Comparison of ENCODE assay signal across 27 cellular contexts in genomic region chr5:158886957-158887356, GRCh38.
DNase-seq lines count a peak whose midpoint lies in the region; ATAC-seq and TF ChIP-seq lines count a peak whose summit lies in the region.
"Had no signal": no experiment of that assay in that cellular context is flagged by ENCODE, and none has a peak within 500 bp of the region (broad histone marks: within the 10 kb centered on the region; RNA-seq: fewer than 3 reads in every experiment).

No MANE protein-coding gene starts in this region.

- H3K9ac ChIP-seq in OCI-LY3 (ENCODE audit: low read length), result no peak overlapping the region

- H3K9me3 ChIP-seq in OCI-LY3 (ENCODE audit: insufficient read depth, low read length) (no peaks in the 10 kb centered on the region), thyroid gland (no peaks in the 10 kb centered on the region)
- H3K9me3 ChIP-seq: HAP-1 had no signal

- no peaks in the 10 kb centered on the region for H3K9me3 Mint-ChIP-seq in IgD-negative memory B cell
- H3K9me3 Mint-ChIP-seq in stimulated activated memory B cell treated with anti-CD40 and anti-IgM and Interleukin-4, amounts not matched to agents 10 μg/mL and 1 μg/mL and 100 μg/mL, for 72 hours, result no peaks in the 10 kb centered on the region
- H3K9me3 Mint-ChIP-seq: CD4-positive, alpha-beta T cell; HFFc6 had no signal

- H3K27me3 Mint-ChIP-seq in IgD-negative memory B cell, result no peaks in the 10 kb centered on the region
- no peaks in the 10 kb centered on the region for H3K27me3 Mint-ChIP-seq in stimulated activated memory B cell treated with anti-CD40 and anti-IgM and Interleukin-4, amounts not matched to agents 10 μg/mL and 1 μg/mL and 100 μg/mL, for 72 hours
- H3K27me3 Mint-ChIP-seq: CD4-positive, alpha-beta T cell had no signal

- peak overlapping the region; percentile 99; the same call in 1 of the 2 replicates for H3K27ac ChIP-seq in OCI-LY3 (ENCODE audit: low read length)
- H3K27ac ChIP-seq in thyroid gland, result no peak overlapping the region
- H3K27ac ChIP-seq: 22Rv1 had no signal

- peak overlapping the region in 2 of 3 donors; percentile 35 to 93 for H3K27ac Mint-ChIP-seq in IgD-negative memory B cell
- peak overlapping the region; percentile 84 for H3K27ac Mint-ChIP-seq in stimulated activated memory B cell treated with anti-CD40 and anti-IgM and Interleukin-4, amounts not matched to agents 10 μg/mL and 1 μg/mL and 100 μg/mL, for 72 hours
- H3K27ac Mint-ChIP-seq: CD4-positive, alpha-beta T cell; HFFc6 had no signal

- TF ChIP-seq CTCF in OCI-LY3 (IDR thresholded peaks at IDR 0.05; ENCODE audit: low read depth, low read length), result no peak
- TF ChIP-seq CTCF in thyroid gland (IDR thresholded peaks at IDR 0.05), result no peak

- intact Hi-C loops in thyroid gland (cut with DNase I), result no loop called here

- WGBS in thyroid gland, 2 donors, result 94 to 96% methylated on average over 3 of the region's 3 CpGs

- no peak for ATAC-seq in stimulated activated memory B cell treated with anti-CD40 and anti-IgM and Interleukin-4, amounts not matched to agents 10 μg/mL and 1 μg/mL and 100 μg/mL, for 72 hours
- no peak for ATAC-seq in HG03460 (IDR thresholded peaks at IDR 0.05; ENCODE audit: unreplicated experiment)
- ATAC-seq: GM12878 had no signal

- no peaks in the 10 kb centered on the region for H3K27me3 ChIP-seq in OCI-LY3 (ENCODE audit: low read depth, low read length)
- H3K27me3 ChIP-seq in thyroid gland, result no peaks in the 10 kb centered on the region

- no peak overlapping the region for H3K4me2 ChIP-seq in OCI-LY3 (ENCODE audit: low read length)

- H3K4me3 ChIP-seq in OCI-LY3 (ENCODE audit: low read length) (no peak overlapping the region), thyroid gland (replicated peaks in 1 of 3) (no peak overlapping the region)
- H3K4me3 ChIP-seq: GM12878, HAP-1 had no signal

- H2AFZ ChIP-seq in OCI-LY3 (ENCODE audit: low read depth, low read length), result no peak overlapping the region

- H3K79me2 ChIP-seq in OCI-LY3 (ENCODE audit: low read length), result peaks cover 22% of the 10 kb centered on the region

- H4K20me1 ChIP-seq in OCI-LY3 (ENCODE audit: insufficient read depth, low read length), result no peaks in the 10 kb centered on the region

- TF ChIP-seq POLR2A in thyroid gland (IDR thresholded peaks at IDR 0.05), result no peak

- H3K4me1 ChIP-seq in OCI-LY3 (ENCODE audit: low read length) (peaks cover 59% of the 10 kb centered on the region), thyroid gland (no peaks in the 10 kb centered on the region)

- H3K4me3 Mint-ChIP-seq in IgD-negative memory B cell, result peak overlapping the region in 1 of 4 donors; percentile 70
- H3K4me3 Mint-ChIP-seq in stimulated activated memory B cell treated with anti-CD40 and anti-IgM and Interleukin-4, amounts not matched to agents 10 μg/mL and 1 μg/mL and 100 μg/mL, for 72 hours, result no peak overlapping the region
- H3K4me3 Mint-ChIP-seq: CD4-positive, alpha-beta T cell; HFFc6 had no signal

- DNase-seq in DMS 273 (lab: John Stamatoyannopoulos, UW; ENCODE audit: unreplicated experiment) (peak; percentile 61), DMS 273 treated with DMSO at 0.1 percent for 48 hours (lab: John Stamatoyannopoulos, UW) (no peak), NCI-H187 treated with DMSO at 0.1 percent for 48 hours (lab: John Stamatoyannopoulos, UW) (no peak), thyroid gland (no peak)
- DNase-seq: ACHN; CD4-positive, alpha-beta T cell; DMS79; EL; GDM1; GOT3; HFFc6; Kasumi-1; NCI-H1092 treated with DMSO at 0.1 percent for 48 hours; NCI-H146; NCI-H2081 treated with DMSO at 0.1 percent for 48 hours; NCI-H524 treated with DMSO at 0.1 percent for 48 hours; NCI-H774; Right ventricle myocardium superior; RPMI8226; T-helper 1 cell had no signal

- H3K36me3 ChIP-seq in OCI-LY3 (replicated peaks; ENCODE audit: low read depth, low read length) (no peaks in the 10 kb centered on the region), thyroid gland (no peaks in the 10 kb centered on the region)
- H3K36me3 ChIP-seq: HAP-1 had no signal

- H3K4me1 Mint-ChIP-seq in IgD-negative memory B cell, result peaks cover 47 to 62% (median 58%) of the 10 kb centered on the region in 3 donors
- H3K4me1 Mint-ChIP-seq in stimulated activated memory B cell treated with anti-CD40 and anti-IgM and Interleukin-4, amounts not matched to agents 10 μg/mL and 1 μg/mL and 100 μg/mL, for 72 hours, result peaks cover 70% of the 10 kb centered on the region

- H3K36me3 Mint-ChIP-seq in IgD-negative memory B cell, result no peaks in the 10 kb centered on the region
- peaks cover 12% of the 10 kb centered on the region for H3K36me3 Mint-ChIP-seq in stimulated activated memory B cell treated with anti-CD40 and anti-IgM and Interleukin-4, amounts not matched to agents 10 μg/mL and 1 μg/mL and 100 μg/mL, for 72 hours
